8 cellular contexts compared by ENCODE assay signal in the genomic region with DNA sequence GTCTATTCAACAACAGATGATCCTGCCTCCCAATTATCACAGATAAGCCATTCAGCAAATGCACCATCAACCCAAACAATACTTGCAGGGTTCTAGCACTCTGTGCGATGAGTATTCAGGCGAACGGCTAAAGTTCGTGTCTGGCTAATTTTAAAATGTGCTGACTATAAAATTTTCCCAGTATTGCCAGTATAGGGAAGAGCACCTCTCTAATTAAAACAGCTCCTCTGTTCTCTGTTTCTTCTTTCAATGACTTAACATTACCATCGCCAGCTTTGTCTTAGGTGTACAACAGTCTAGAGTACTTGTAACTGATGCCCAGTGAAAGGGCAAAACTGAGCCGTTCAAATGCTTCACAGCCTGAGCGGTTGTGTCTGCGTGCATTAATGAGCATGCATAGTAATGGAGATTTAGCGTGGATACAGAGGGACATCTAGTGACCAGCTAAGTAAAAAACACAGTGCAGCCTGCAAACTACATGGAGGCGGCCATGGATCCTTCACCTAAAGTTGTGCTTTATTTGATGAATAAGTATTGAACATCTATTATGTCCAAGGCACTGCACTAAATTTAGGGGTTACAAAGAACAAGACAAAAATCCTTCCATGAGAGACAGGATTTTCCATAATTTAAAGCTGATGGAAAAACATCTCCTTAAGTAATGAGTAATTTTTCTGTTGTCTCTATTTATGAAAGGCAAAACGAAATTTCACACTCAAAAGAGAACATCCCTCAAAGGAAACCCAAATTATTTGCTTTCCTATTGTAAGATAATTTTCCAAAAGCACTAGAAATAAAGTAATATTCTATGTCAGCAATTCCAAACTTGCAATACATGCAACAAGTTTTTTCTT.
A peak's percentile ranks its signal among the peaks of the same experiment; 100 is the strongest.
DNase-seq lines count a peak whose midpoint lies in the region; ATAC-seq, FAIRE-seq and TF ChIP-seq lines count a peak whose summit lies in the region.

No MANE protein-coding gene starts in this region.

- dilution Hi-C loops in mammary epithelial cell (cut with HindIII; ENCODE audit: low sequenced_read_pairs): no loop called here

- no peak overlapping the region for H3K27ac ChIP-seq in mammary epithelial cell (ENCODE audit: insufficient read depth, low read depth, low read length)
- H3K27ac ChIP-seq in tibial nerve: peak overlapping the region in 2 of 4 donors; percentile 38 to 64

- DNase-seq in D721Med (ENCODE audit: insufficient read length, low spot score) (no peak), HuH-7 (ENCODE audit: low spot score) (peak; percentile 23), NOMO-1 (lab: John Stamatoyannopoulos, UW; ENCODE audit: unreplicated experiment in 2 of 2) (peak; percentile 46 to 88), mammary epithelial cell (peak; percentile 66), kidney tubule cell (ENCODE audit: low spot score) (peak; percentile 76), tibial nerve (ENCODE audit: low spot score in 2 of 2) (peak; percentile 25 to 56)

- TF ChIP-seq CTCF in D721Med (IDR thresholded peaks at IDR 0.05; ENCODE audit: insufficient read depth, missing control alignments) (peak; percentile 68), mammary epithelial cell (conservative IDR thresholded peaks at IDR 0.05 in 1 of 2, IDR thresholded peaks at IDR 0.05 in 1 of 2; ENCODE audit: extremely low read depth in 1 of 2, insufficient read depth in 1 of 2, low read depth in 1 of 2, low read length in 2 of 2) (peak; percentile 77), tibial nerve (IDR thresholded peaks at IDR 0.05) (peak; percentile 46 to 80 (median 64))

- in situ Hi-C loops in mammary epithelial cell (cut with MboI; ENCODE audit: low sequenced_read_pairs in 2 of 2): loop anchor here in 1 of 2 donors (10.0 to 25.0 kb wide), 3 partner anchors 528 to 1056 kb away; no protein-coding TSS in a partner anchor

- H3K4me1 ChIP-seq in mammary epithelial cell (ENCODE audit: insufficient read depth, low read length) (no peaks in the 10 kb centered on the region), tibial nerve (peaks cover 0 to 8% (median 0%) of the 10 kb centered on the region in 4 donors)

- no peak overlapping the region for H3K9ac ChIP-seq in mammary epithelial cell (ENCODE audit: insufficient read depth, low read length)

- 41% methylated on average over 11 of the region's 11 CpGs for WGBS in mammary epithelial cell (ENCODE audit: low coverage, missing lambda C conversion rate)
- 13 to 22% methylated on average over 11 of the region's 11 CpGs for WGBS in tibial nerve, 2 donors

- CTCF ChIA-PET in mammary epithelial cell (lab: Charles Lee; ENCODE audit: low non-redundant PET): interaction anchor here (0.6 kb wide), 1 partner anchor 382 kb away, joined by 5 read pairs; no protein-coding TSS in a partner anchor

- TF ChIP-seq EP300 in tibial nerve (IDR thresholded peaks at IDR 0.05): peak in 1 of 2 donors; percentile 45

- peak overlapping the region; percentile 41 for H2AFZ ChIP-seq in mammary epithelial cell (ENCODE audit: low read depth, low read length)

- H3K9me3 ChIP-seq in mammary epithelial cell (replicated peaks; ENCODE audit: insufficient read depth, low read length) (no peaks in the 10 kb centered on the region), tibial nerve (no peaks in the 10 kb centered on the region)

- H3K27me3 ChIP-seq in mammary epithelial cell (ENCODE audit: insufficient read depth, low read length) (no peaks in the 10 kb centered on the region), tibial nerve (no peaks in the 10 kb centered on the region)

- H3K4me3 ChIP-seq in mammary epithelial cell (replicated peaks in 1 of 3; ENCODE audit: insufficient read depth in 1 of 3, low read depth in 2 of 3, low read length in 3 of 3) (no peak overlapping the region), tibial nerve (peak overlapping the region in 1 of 4 donors; percentile 28)

- ATAC-seq in GM18505 (IDR thresholded peaks at IDR 0.05; ENCODE audit: unreplicated experiment) (no peak), GM18519 (IDR thresholded peaks at IDR 0.05; ENCODE audit: low FRiP score, unreplicated experiment) (no peak)

- intact Hi-C loops in mammary epithelial cell (cut with micrococcal nuclease): loop anchor here (1.0 to 5.0 kb wide), 8 partner anchors 88 to 1248 kb away; no protein-coding TSS in a partner anchor

- H3K36me3 ChIP-seq in mammary epithelial cell (ENCODE audit: insufficient read depth, low read length) (no peaks in the 10 kb centered on the region), tibial nerve (no peaks in the 10 kb centered on the region)

- TF ChIP-seq POLR2A in tibial nerve (IDR thresholded peaks at IDR 0.05) (no peak), GM18505 (IDR thresholded peaks at IDR 0.05; ENCODE audit: borderline replicate concordance, extremely low read depth, insufficient read depth, insufficient read length) (no peak)

- no peak for FAIRE-seq in D721Med (lab: Jason Lieb, UNC)

- no peak overlapping the region for H3K4me2 ChIP-seq in mammary epithelial cell (ENCODE audit: insufficient read depth, low read depth, low read length)

- no peaks in the 10 kb centered on the region for H3K79me2 ChIP-seq in mammary epithelial cell (ENCODE audit: insufficient read depth, low read length)

- BruUV-seq in mammary epithelial cell (replicated peaks; lab: Mats Ljungman, UMichigan): no TSS peak

- H4K20me1 ChIP-seq in mammary epithelial cell (ENCODE audit: insufficient read depth, low read length): no peaks in the 10 kb centered on the region
